15 cellular contexts compared by ENCODE assay signal in the genomic region with DNA sequence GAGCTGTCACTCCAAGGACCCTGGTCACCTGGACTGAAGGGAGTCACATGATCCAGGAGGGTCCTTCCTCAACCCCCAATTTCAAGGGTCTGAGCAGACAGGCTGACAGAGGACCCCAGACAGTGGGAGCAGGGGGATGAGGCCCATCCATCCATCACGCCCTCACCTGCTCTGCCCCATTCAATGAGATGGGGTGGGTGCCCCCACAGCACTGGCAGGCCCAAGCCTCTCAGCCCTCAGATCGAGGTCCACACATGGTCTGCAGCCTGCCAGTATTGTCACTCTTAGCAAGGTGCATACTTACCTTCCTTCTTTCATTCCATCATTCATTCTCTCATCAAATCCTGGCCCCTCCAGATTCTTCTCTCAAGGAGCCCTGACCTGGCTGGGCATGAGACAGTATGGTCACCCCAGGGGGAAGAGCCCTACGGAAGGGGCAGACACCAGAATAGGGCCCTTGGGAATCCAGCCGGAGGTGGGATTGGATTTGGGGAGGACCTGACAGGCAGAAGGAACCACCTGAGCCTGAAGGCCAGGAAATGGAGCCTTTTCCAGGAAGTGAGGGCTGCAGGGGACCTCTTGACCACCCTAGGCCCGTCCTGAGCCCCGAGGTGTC. TPM values are rescaled to one million over a fixed set of nuclear protein-coding genes. Genes with fewer than 3 reads are reported as not detected.
DNase-seq lines count a peak whose midpoint lies in the region; ATAC-seq, FAIRE-seq and TF ChIP-seq lines count a peak whose summit lies in the region.
"Not testable (repeated sequence)": the region's sequence is repeated elsewhere in the genome, so short reads cannot be mapped to it uniquely, and the experiment has no call there.
"Had no signal": no experiment of that assay in that cellular context is flagged by ENCODE, and none has a peak within 500 bp of the region (broad histone marks: within the 10 kb centered on the region; RNA-seq: fewer than 3 reads in every experiment).

No MANE protein-coding gene starts in this region.

- not testable (repeated sequence) for DNase-seq in CD8-positive, alpha-beta memory T cell; T-helper 2 cell treated with Interferon-gamma antibody and Interleukin-4, amounts not matched to agents 5 μg/mL and 100 μg/mL, for 36 hours (ENCODE audit: low spot score); bronchial epithelial cell (ENCODE audit: low read depth); natural killer cell
- DNase-seq in activated T-cell treated with anti-CD3 and anti-CD28 coated beads, Interleukin-2, amount 50 U/mL, for 1 hour: peak; percentile 10
- DNase-seq in Right ventricle myocardium superior (peak; percentile 4), posterior vena cava (ENCODE audit: low spot score) (peak; percentile 51)

- not testable (repeated sequence) for TF ChIP-seq CTCF in bronchial epithelial cell (IDR thresholded peaks at IDR 0.05; ENCODE audit: insufficient read depth, low read length, severe bottlenecking); natural killer cell (IDR thresholded peaks at IDR 0.05)

- H3K9me3 ChIP-seq in CD8-positive, alpha-beta memory T cell (ENCODE audit: low read length): not testable (repeated sequence)

- ATAC-seq in Right ventricle myocardium superior (ENCODE audit: poor library complexity); natural killer cell: not testable (repeated sequence)

- H3K27ac ChIP-seq in CD8-positive, alpha-beta memory T cell (ENCODE audit: low read depth, low read length): not testable (repeated sequence)

- peak; percentile 60 for FAIRE-seq in bronchial epithelial cell (lab: Jason Lieb, UNC)

- H3K9me3 Mint-ChIP-seq in CD8-positive, alpha-beta memory T cell; T-helper 2 cell treated with Interferon-gamma antibody and Interleukin-4, amounts not matched to agents 5 μg/mL and 100 μg/mL, for 36 hours; natural killer cell: not testable (repeated sequence)

- not testable (repeated sequence) for H3K27me3 Mint-ChIP-seq in CD8-positive, alpha-beta memory T cell; T-helper 2 cell treated with Interferon-gamma antibody and Interleukin-4, amounts not matched to agents 5 μg/mL and 100 μg/mL, for 36 hours (ENCODE audit: low read depth); natural killer cell (ENCODE audit: low read depth in 2 of 2)

- POLR2A ChIA-PET in CD8-positive, alpha-beta memory T cell (lab: Charles Lee): not testable (repeated sequence)

- intact Hi-C loops in Right ventricle myocardium superior (cut with DNase I); posterior vena cava (cut with DNase I): not testable (repeated sequence)
- intact Hi-C loops in natural killer cell (cut with micrococcal nuclease): loop anchor here (5.0 kb wide), 1 partner anchor 927 kb away; a partner anchor contains a TSS

- not testable (repeated sequence) for H3K4me3 ChIP-seq in CD8-positive, alpha-beta memory T cell (ENCODE audit: low read length); bronchial epithelial cell (ENCODE audit: low read depth, low read length)

- peaks cover 8 to 21% (median 16%) of the 10 kb centered on the region in 3 donors for H3K4me1 Mint-ChIP-seq in CD8-positive, alpha-beta memory T cell
- peaks cover 14% of the 10 kb centered on the region for H3K4me1 Mint-ChIP-seq in T-helper 2 cell treated with Interferon-gamma antibody and Interleukin-4, amounts not matched to agents 5 μg/mL and 100 μg/mL, for 36 hours (ENCODE audit: low read depth)
- peaks cover 17 to 56% of the 10 kb centered on the region in 2 donors for H3K4me1 Mint-ChIP-seq in natural killer cell

- peaks cover 0 to 23% (median 2%) of the 10 kb centered on the region in 3 donors for H3K36me3 Mint-ChIP-seq in CD8-positive, alpha-beta memory T cell
- not testable (repeated sequence) for H3K36me3 Mint-ChIP-seq in T-helper 2 cell treated with Interferon-gamma antibody and Interleukin-4, amounts not matched to agents 5 μg/mL and 100 μg/mL, for 36 hours (ENCODE audit: low read depth); natural killer cell

- CTCF ChIA-PET in CD8-positive, alpha-beta memory T cell (lab: Charles Lee): not testable (repeated sequence)

- not testable (repeated sequence) for H3K4me1 ChIP-seq in CD8-positive, alpha-beta memory T cell (ENCODE audit: insufficient read depth, low read length)

- not testable (repeated sequence) for H3K4me3 Mint-ChIP-seq in CD8-positive, alpha-beta memory T cell; T-helper 2 cell treated with Interferon-gamma antibody and Interleukin-4, amounts not matched to agents 5 μg/mL and 100 μg/mL, for 36 hours; natural killer cell

- H3K36me3 ChIP-seq in CD8-positive, alpha-beta memory T cell (ENCODE audit: insufficient read depth, low read length); bronchial epithelial cell (ENCODE audit: control insufficient read depth, insufficient read depth, low read length): not testable (repeated sequence)

- H3K27me3 ChIP-seq in CD8-positive, alpha-beta memory T cell (ENCODE audit: insufficient read depth, low read length, poor library complexity, severe bottlenecking); bronchial epithelial cell (ENCODE audit: control insufficient read depth, insufficient read depth, low read length): not testable (repeated sequence)

- peak overlapping the region in 5 of 8 donors; percentile 12 to 56 (median 29) for H3K27ac Mint-ChIP-seq in CD8-positive, alpha-beta memory T cell
- H3K27ac Mint-ChIP-seq in T-helper 2 cell treated with Interferon-gamma antibody and Interleukin-4, amounts not matched to agents 5 μg/mL and 100 μg/mL, for 36 hours: peak overlapping the region; percentile 31
- peak overlapping the region; percentile 62 to 68 for H3K27ac Mint-ChIP-seq in natural killer cell

RNA-seq across cellular contexts. Expression of a gene that starts 15.8 kb away (rescaled TPM):
- 1 to 10 TPM; 3.2 to 4.8 TPM for total RNA-seq in CD8-positive, alpha-beta memory T cell
- polyA plus RNA-seq in CD8-positive, alpha-beta memory T cell: 58.4 TPM
- total RNA-seq in bronchial epithelial cell (not detected in 2 replicates), Right ventricle myocardium superior (not detected), natural killer cell (10 to 100 TPM; 11.6 to 14.5 (median 12.7) TPM), posterior vena cava (1 to 10 TPM in 1 of 2 donors, under 1 TPM in 1; 0.24 to 1.7 TPM)
- total RNA-seq: A172, GM23338, H9, HT-29, PC-9 had no signal
- polyA plus RNA-seq: BJ had no signal

RNA-seq across cellular contexts. Expression of a gene that starts 42.9 kb away (rescaled TPM):
- under 1 TPM; 0.47 to 0.66 TPM for total RNA-seq in CD8-positive, alpha-beta memory T cell
- polyA plus RNA-seq in CD8-positive, alpha-beta memory T cell: not detected
- total RNA-seq in bronchial epithelial cell: 0.38 TPM in 1 of 2 replicates, not detected in the other
- total RNA-seq in Right ventricle myocardium superior: 0.16 TPM
- total RNA-seq in natural killer cell: 1 to 10 TPM; 2.3 to 3.2 (median 3.1) TPM
- under 1 TPM; 0.19 to 0.42 TPM for total RNA-seq in posterior vena cava
- total RNA-seq: A172, GM23338, H9, HT-29, NCI-H460, RPMI7951 had no signal
- polyA plus RNA-seq: BJ, GM23338 had no signal
